Comparison of ENCODE assay signal across 1 cellular context in genomic region chr15:60735559-60736047, GRCh38.
TF ChIP-seq lines count a peak whose summit lies in the region.

No MANE protein-coding gene starts in this region.

TF ChIP-seq in HepG2, 621 proteins besides CTCF, POLR2A, EP300 and RAD21 (continued from another document and continues in another):
- TF ChIP-seq ZNF674 (CRISPR knock-in tag; IDR thresholded peaks at IDR 0.05; ENCODE audit: low read depth) (no peak), HNRNPLL (IDR thresholded peaks at IDR 0.05; ENCODE audit: low read depth, low read length, poor library complexity, severe bottlenecking) (no peak), CREB3 (CRISPR knock-in tag; IDR thresholded peaks at IDR 0.05) (no peak), KMT2B (CRISPR knock-in tag; IDR thresholded peaks at IDR 0.05) (no peak), HOXA9 (CRISPR knock-in tag; IDR thresholded peaks at IDR 0.05; ENCODE audit: borderline replicate concordance) (no peak), NFE2 (CRISPR knock-in tag; IDR thresholded peaks at IDR 0.05) (no peak), NKX3-1 (CRISPR knock-in tag; IDR thresholded peaks at IDR 0.05) (no peak), MLLT10 (CRISPR knock-in tag; IDR thresholded peaks at IDR 0.05) (no peak), ZFYVE20 (CRISPR knock-in tag; IDR thresholded peaks at IDR 0.05; ENCODE audit: borderline replicate concordance, low read depth) (no peak), BCL3 (CRISPR knock-in tag; IDR thresholded peaks at IDR 0.05) (no peak), ZNF816 (CRISPR knock-in tag; IDR thresholded peaks at IDR 0.05; ENCODE audit: borderline replicate concordance) (no peak), MLXIP (CRISPR knock-in tag; IDR thresholded peaks at IDR 0.05; ENCODE audit: borderline replicate concordance) (no peak), ZBTB21 (CRISPR knock-in tag; IDR thresholded peaks at IDR 0.05) (no peak), ZMYM3 (CRISPR knock-in tag; IDR thresholded peaks at IDR 0.05) (peak; percentile 71; the same call in 1 of the 2 replicates), HDAC2 (CRISPR knock-in tag; IDR thresholded peaks at IDR 0.05) (peak; percentile 89), ZFP1 (CRISPR knock-in tag; IDR thresholded peaks at IDR 0.05) (no peak; the same call in 1 of the 2 replicates), ZKSCAN8 (CRISPR knock-in tag; IDR thresholded peaks at IDR 0.05; ENCODE audit: borderline replicate concordance) (no peak), CEBPG (CRISPR knock-in tag; IDR thresholded peaks at IDR 0.05) (peak; percentile 84), FOXC1 (CRISPR knock-in tag; IDR thresholded peaks at IDR 0.05; ENCODE audit: borderline replicate concordance) (no peak), ZNF503 (CRISPR knock-in tag; IDR thresholded peaks at IDR 0.05) (peak; percentile 88), CENPX (CRISPR knock-in tag; IDR thresholded peaks at IDR 0.05) (no peak), MTF1 (CRISPR knock-in tag; IDR thresholded peaks at IDR 0.05) (no peak), ZNF574 (CRISPR knock-in tag; IDR thresholded peaks at IDR 0.05) (no peak), ZNF746 (CRISPR knock-in tag; IDR thresholded peaks at IDR 0.05) (peak; percentile 31; the same call in 1 of the 2 replicates), ASH2L (IDR thresholded peaks at IDR 0.05; ENCODE audit: insufficient read length, low read depth, low read length) (peak; percentile 87), KLF15 (CRISPR knock-in tag; IDR thresholded peaks at IDR 0.05; ENCODE audit: borderline replicate concordance) (no peak), ZFP90 (CRISPR knock-in tag; IDR thresholded peaks at IDR 0.05; ENCODE audit: borderline replicate concordance) (no peak), ZNF446 (CRISPR knock-in tag; IDR thresholded peaks at IDR 0.05) (no peak), ZKSCAN5 (CRISPR knock-in tag; IDR thresholded peaks at IDR 0.05) (no peak), ZNF740 (CRISPR knock-in tag; IDR thresholded peaks at IDR 0.05) (no peak), RFXANK (CRISPR knock-in tag; IDR thresholded peaks at IDR 0.05) (no peak), NR2F2 (IDR thresholded peaks at IDR 0.05; ENCODE audit: borderline replicate concordance, low read depth) (no peak), ZNF720 (CRISPR knock-in tag; IDR thresholded peaks at IDR 0.05) (no peak), ZFY (CRISPR knock-in tag; IDR thresholded peaks at IDR 0.05) (no peak), TOPORS (CRISPR knock-in tag; IDR thresholded peaks at IDR 0.05) (no peak), THAP11 (CRISPR knock-in tag; IDR thresholded peaks at IDR 0.05) (peak; percentile 30; the same call in 1 of the 2 replicates), GPN1 (CRISPR knock-in tag; IDR thresholded peaks at IDR 0.05; ENCODE audit: borderline replicate concordance) (no peak), PCBP1 (IDR thresholded peaks at IDR 0.05; ENCODE audit: borderline replicate concordance, low read depth, low read length) (no peak), ZNF616 (CRISPR knock-in tag; IDR thresholded peaks at IDR 0.05; ENCODE audit: low read depth) (no peak), NPAS2 (CRISPR knock-in tag; IDR thresholded peaks at IDR 0.05; ENCODE audit: borderline replicate concordance) (no peak), ZNF687 (CRISPR knock-in tag; IDR thresholded peaks at IDR 0.05) (no peak), ZNF256 (CRISPR knock-in tag; conservative IDR thresholded peaks at IDR 0.05) (no peak), UBTF (CRISPR knock-in tag; IDR thresholded peaks at IDR 0.05) (peak; percentile 32; the same call in 1 of the 2 replicates), RBM22 (optimal IDR thresholded peaks at IDR 0.05; ENCODE audit: low read length) (no peak), HINFP (CRISPR knock-in tag; IDR thresholded peaks at IDR 0.05; ENCODE audit: low read depth) (no peak), MAFG (CRISPR knock-in tag; IDR thresholded peaks at IDR 0.05) (no peak), PHF8 (CRISPR knock-in tag; IDR thresholded peaks at IDR 0.05) (no peak), KLF11 (CRISPR knock-in tag; IDR thresholded peaks at IDR 0.05) (no peak), MXI1 (IDR thresholded peaks at IDR 0.05; ENCODE audit: borderline replicate concordance, low read depth, low read length) (no peak), KAT2B (IDR thresholded peaks at IDR 0.05; ENCODE audit: borderline replicate concordance, low read depth, low read length) (no peak)
